21 cellular contexts compared by ENCODE assay signal in genomic region chr2:235859651-235860050, GRCh38.
DNase-seq lines count a peak whose midpoint lies in the region; ATAC-seq, FAIRE-seq and TF ChIP-seq lines count a peak whose summit lies in the region.
"Had no signal": no experiment of that assay in that cellular context is flagged by ENCODE, and none has a peak within 500 bp of the region (broad histone marks: within the 10 kb centered on the region; RNA-seq: fewer than 3 reads in every experiment).

No MANE protein-coding gene starts in this region.

- TF ChIP-seq CTCF in astrocyte (IDR thresholded peaks at IDR 0.05; ENCODE audit: insufficient read depth, low read depth, low read length) = no peak
- TF ChIP-seq CTCF in heart left ventricle (IDR thresholded peaks at IDR 0.05) = peak in 1 of 12 donors; percentile 14
- no peak for TF ChIP-seq CTCF in neural crest cell (conservative IDR thresholded peaks at IDR 0.05)

- H2AFZ ChIP-seq in astrocyte (ENCODE audit: low read depth, low read length) = peak overlapping the region; percentile 30

- H3K27ac Mint-ChIP-seq in astrocyte (ENCODE audit: unreplicated experiment) = no peak overlapping the region
- H3K27ac Mint-ChIP-seq in neural crest cell (ENCODE audit: unreplicated experiment) = peak overlapping the region; percentile 79
- H3K27ac Mint-ChIP-seq: activated CD4-positive, alpha-beta memory T cell treated with anti-CD3 and anti-CD28 coated beads, Interleukin-2, amount 10 ng/mL, durations not matched to agents 7 days and 5 days; activated naive CD8-positive, alpha-beta T cell treated with anti-CD3 and anti-CD28 coated beads for 36 hours had no signal

- H3K27me3 Mint-ChIP-seq in astrocyte (ENCODE audit: low read depth, unreplicated experiment) (no peaks in the 10 kb centered on the region), neural crest cell (ENCODE audit: low read depth) (no peaks in the 10 kb centered on the region)

- intact Hi-C loops in heart left ventricle (cut with DNase I) = no loop called here

- H3K79me2 ChIP-seq in astrocyte (ENCODE audit: insufficient read depth, low read length) = no peaks in the 10 kb centered on the region

- H3K36me3 ChIP-seq in astrocyte (ENCODE audit: insufficient read depth, low read length) (no peaks in the 10 kb centered on the region), heart left ventricle (no peaks in the 10 kb centered on the region)
- H3K36me3 ChIP-seq: prostate gland had no signal

- H3K4me1 Mint-ChIP-seq in astrocyte (ENCODE audit: low read depth, unreplicated experiment) (peaks cover 17% of the 10 kb centered on the region), neural crest cell (peaks cover 58% of the 10 kb centered on the region)
- H3K4me1 Mint-ChIP-seq: activated CD4-positive, alpha-beta memory T cell treated with anti-CD3 and anti-CD28 coated beads, Interleukin-2, amount 10 ng/mL, durations not matched to agents 7 days and 5 days; activated naive CD8-positive, alpha-beta T cell treated with anti-CD3 and anti-CD28 coated beads for 36 hours had no signal

- DNase-seq in Daoy (ENCODE audit: low read depth) (peak; percentile 22), astrocyte (ENCODE audit: low read depth) (no peak), heart left ventricle (peak in 4 of 5 donors; percentile 28 to 46 (median 43)), neural crest cell (ENCODE audit: low read depth, low spot score) (peak; percentile 25), SW480 (ENCODE audit: low spot score) (no peak), COLO668 (lab: John Stamatoyannopoulos, UW; ENCODE audit: unreplicated experiment) (no peak), erythroblast (lab: John Stamatoyannopoulos, UW) (no peak)
- DNase-seq in activated naive CD4-positive, alpha-beta T cell treated with Interleukin-2 at 50 U/mL for 16 hours = no peak
- DNase-seq: activated CD4-positive, alpha-beta memory T cell treated with anti-CD3 and anti-CD28 coated beads, Interleukin-2, amount 10 ng/mL, durations not matched to agents 7 days and 5 days; activated naive CD8-positive, alpha-beta T cell treated with anti-CD3 and anti-CD28 coated beads for 36 hours; activated T-cell treated with anti-CD3 and anti-CD28 coated beads, Interleukin-2, amount 50 U/mL, for 4 hours; caudate nucleus; DMS79; effector memory CD4-positive, alpha-beta T cell; KG1; stimulated activated naive CD4-positive, alpha-beta T cell treated with Interleukin-2 at 50 U/mL for 16 hours; T-helper 1 cell had no signal

- no peaks in the 10 kb centered on the region for H4K20me1 ChIP-seq in astrocyte (ENCODE audit: insufficient read depth, low read length)

- peak overlapping the region; percentile 62 for H3K4me2 ChIP-seq in astrocyte (ENCODE audit: low read length)

- H3K9ac ChIP-seq in astrocyte (ENCODE audit: low read length) = peak overlapping the region; percentile 42

- H3K27me3 ChIP-seq in astrocyte (ENCODE audit: insufficient read depth, low read length) = no peaks in the 10 kb centered on the region
- no peaks in the 10 kb centered on the region for H3K27me3 ChIP-seq in heart left ventricle

- H3K9me3 Mint-ChIP-seq in astrocyte (ENCODE audit: unreplicated experiment) (no peaks in the 10 kb centered on the region), neural crest cell (no peaks in the 10 kb centered on the region)
- H3K9me3 Mint-ChIP-seq: activated CD4-positive, alpha-beta memory T cell treated with anti-CD3 and anti-CD28 coated beads, Interleukin-2, amount 10 ng/mL, durations not matched to agents 7 days and 5 days; activated naive CD8-positive, alpha-beta T cell treated with anti-CD3 and anti-CD28 coated beads for 36 hours; activated T-cell treated with anti-CD3 and anti-CD28 coated beads, Interleukin-2, amount 50 U/mL, for 4 hours had no signal

- H3K36me3 Mint-ChIP-seq in astrocyte (ENCODE audit: low read depth, unreplicated experiment) (peaks cover 5% of the 10 kb centered on the region), neural crest cell (ENCODE audit: low read depth) (peaks cover 3% of the 10 kb centered on the region)
- H3K36me3 Mint-ChIP-seq: activated naive CD8-positive, alpha-beta T cell treated with anti-CD3 and anti-CD28 coated beads for 36 hours had no signal

- ATAC-seq in heart left ventricle = peak; percentile 54 to 84 (median 71)
- ATAC-seq: activated T-cell treated with anti-CD3 and anti-CD28 coated beads, Interleukin-2, amount 50 U/mL, for 4 hours had no signal

- H3K4me1 ChIP-seq in astrocyte (ENCODE audit: insufficient read depth, low read length) = no peaks in the 10 kb centered on the region
- H3K4me1 ChIP-seq in heart left ventricle = peaks cover 0 to 39% (median 9%) of the 10 kb centered on the region in 12 donors
- H3K4me1 ChIP-seq: prostate gland had no signal

- WGBS in heart left ventricle, 4 donors = 54 to 67% (median 60%) methylated on average over 8 of the region's 8 CpGs

- no peak overlapping the region for H3K4me3 Mint-ChIP-seq in astrocyte (ENCODE audit: unreplicated experiment)
- peak overlapping the region; percentile 66 for H3K4me3 Mint-ChIP-seq in neural crest cell
- H3K4me3 Mint-ChIP-seq: activated CD4-positive, alpha-beta memory T cell treated with anti-CD3 and anti-CD28 coated beads, Interleukin-2, amount 10 ng/mL, durations not matched to agents 7 days and 5 days; activated naive CD8-positive, alpha-beta T cell treated with anti-CD3 and anti-CD28 coated beads for 36 hours; activated T-cell treated with anti-CD3 and anti-CD28 coated beads, Interleukin-2, amount 50 U/mL, for 4 hours had no signal

- TF ChIP-seq POLR2A in heart left ventricle (IDR thresholded peaks at IDR 0.05) = no peak
- no peak for TF ChIP-seq POLR2A in erythroblast (IDR thresholded peaks at IDR 0.05; ENCODE audit: low read length)

- no peaks in the 10 kb centered on the region for H3K9me3 ChIP-seq in astrocyte (ENCODE audit: insufficient read depth, low read depth, low read length)
- no peaks in the 10 kb centered on the region for H3K9me3 ChIP-seq in heart left ventricle
- H3K9me3 ChIP-seq: prostate gland had no signal

- H3K27ac ChIP-seq in astrocyte (ENCODE audit: low read depth, low read length) (peak overlapping the region; percentile 58), heart left ventricle (peak overlapping the region; percentile 34 to 73 (median 66))
- H3K27ac ChIP-seq: prostate gland, RWPE1 had no signal

- no peak overlapping the region for H3K4me3 ChIP-seq in astrocyte (ENCODE audit: insufficient read depth, low read depth, low read length)
- H3K4me3 ChIP-seq in heart left ventricle = peak overlapping the region in 4 of 12 donors; percentile 2 to 27 (median 16)
- H3K4me3 ChIP-seq: prostate gland had no signal

- no peak for FAIRE-seq in astrocyte (lab: Jason Lieb, UNC)
- FAIRE-seq: GM18507, H54 had no signal

Comparison
In these comparisons a context has a peak if more than half of its experiments do, and no peak if none do; other contexts are left out.
1. DNase-seq: peak in Daoy (single experiment), heart left ventricle (4 of 5) and neural crest cell (single experiment); none in astrocyte (single experiment), SW480 (single experiment), COLO668 (single experiment), erythroblast (0 of 2) and activated naive CD4-positive, alpha-beta T cell treated with Interleukin-2 at 50 U/mL for 16 hours (single experiment).